8 cellular contexts compared by ENCODE assay signal in the genomic region with DNA sequence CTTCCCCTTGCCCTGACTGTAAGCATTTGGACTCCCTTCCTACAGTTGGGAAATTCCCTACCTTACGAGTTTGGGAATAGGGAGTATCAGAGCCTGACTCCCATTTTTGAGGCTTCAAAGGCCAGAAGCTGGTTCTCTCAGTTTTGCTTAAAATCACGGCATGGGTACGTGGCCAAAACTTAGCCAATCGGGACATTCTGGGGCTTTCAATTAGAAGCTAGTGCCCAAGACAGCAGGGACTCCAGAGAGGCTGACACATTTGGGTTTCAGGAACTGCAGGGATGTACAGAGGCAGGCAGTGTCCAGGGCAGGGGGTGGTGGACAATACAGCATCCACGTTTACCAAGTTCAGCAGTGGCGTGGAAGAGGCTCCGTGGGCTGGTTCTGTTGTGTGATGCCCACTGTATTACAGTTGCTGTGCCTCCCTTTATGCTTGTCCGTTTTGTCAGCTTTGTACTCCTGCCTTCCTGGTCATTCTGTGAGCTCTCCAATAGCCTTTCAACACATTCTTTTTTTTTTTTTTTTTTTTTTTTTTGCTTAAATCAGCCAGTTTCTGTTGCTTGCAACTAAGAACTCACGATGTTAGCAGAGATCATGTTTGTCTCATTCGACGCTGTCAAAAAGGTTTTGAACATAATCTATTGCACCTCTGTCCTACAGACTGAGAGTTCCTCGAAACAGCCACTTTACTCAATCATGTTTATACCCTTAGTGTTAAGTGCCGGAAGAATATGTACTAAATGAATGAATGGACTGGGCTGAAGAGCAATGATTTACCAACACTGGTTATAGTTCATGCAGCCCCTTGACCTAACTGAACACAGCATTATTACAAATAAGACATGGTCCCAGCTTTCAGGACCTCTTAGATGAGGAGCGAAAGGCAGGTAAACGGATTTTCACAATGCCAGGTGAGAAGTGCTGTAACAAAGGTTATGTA. TPM values are rescaled to one million over a fixed set of nuclear protein-coding genes. Genes with fewer than 3 reads are reported as not detected.
DNase-seq lines count a peak whose midpoint lies in the region; ATAC-seq, FAIRE-seq and TF ChIP-seq lines count a peak whose summit lies in the region.

No MANE protein-coding gene starts in this region.

- ATAC-seq in GM21367 (IDR thresholded peaks at IDR 0.05; ENCODE audit: unreplicated experiment), result no peak
- ATAC-seq in HG03342 (IDR thresholded peaks at IDR 0.05; ENCODE audit: unreplicated experiment), result no peak

- no peak for FAIRE-seq in small intestine (lab: Jason Lieb, UNC)

- H3K4me3 ChIP-seq in SK-N-MC (peak overlapping the region; percentile 86), foreskin fibroblast (ENCODE audit: low read depth in 1 of 2, low read length in 2 of 2) (peak overlapping the region; percentile 93 to 96), small intestine (ENCODE audit: low read depth in 1 of 2, low read length in 2 of 2) (peak overlapping the region; percentile 69 to 79)

- no peak for TF ChIP-seq CTCF in foreskin fibroblast (IDR thresholded peaks at IDR 0.05; ENCODE audit: low read depth, low read length)

- H3K27me3 ChIP-seq in small intestine (ENCODE audit: control insufficient read depth in 2 of 2, insufficient read depth in 2 of 2, low read length in 2 of 2), result no peaks in the 10 kb centered on the region

- WGBS in small intestine, 3 donors, result 33 to 45% (median 44%) methylated on average over 15 of the region's 15 CpGs

- no peaks in the 10 kb centered on the region for H3K9me3 ChIP-seq in SK-N-MC (ENCODE audit: low read depth, low read length)
- H3K9me3 ChIP-seq in small intestine (ENCODE audit: control insufficient read depth, low read depth), result no peaks in the 10 kb centered on the region

- H3K36me3 ChIP-seq in SK-N-MC (ENCODE audit: insufficient read depth, low read length) (peaks cover 23% of the 10 kb centered on the region), small intestine (ENCODE audit: control insufficient read depth in 2 of 2, insufficient read depth in 2 of 2, low read length in 2 of 2) (no peaks in the 10 kb centered on the region)

- DNase-seq in NCI-H1092 treated with DMSO at 0.1 percent for 48 hours (lab: John Stamatoyannopoulos, UW), result peak; percentile 31
- DNase-seq in NCI-H1092 (lab: John Stamatoyannopoulos, UW), result no peak
- no peak for DNase-seq in SK-N-MC (ENCODE audit: low read depth, low spot score)
- DNase-seq in foreskin fibroblast, result peak in 1 of 2 donors; percentile 17
- DNase-seq in small intestine, result no peak
- no peak for DNase-seq in stimulated activated naive CD4-positive, alpha-beta T cell treated with Interleukin-2 at 50 U/mL for 16 hours (lab: John Stamatoyannopoulos, UW)

- peaks cover 3 to 5% of the 10 kb centered on the region in 2 donors for H3K4me1 ChIP-seq in small intestine (ENCODE audit: control insufficient read depth in 2 of 2, insufficient read depth in 1 of 2, low read depth in 1 of 2, low read length in 1 of 2)

- H3K27ac ChIP-seq in SK-N-MC, result no peak overlapping the region
- H3K27ac ChIP-seq in small intestine (ENCODE audit: low read depth in 1 of 2, low read length in 1 of 2), result no peak overlapping the region

- H3K9ac ChIP-seq in SK-N-MC (ENCODE audit: insufficient read length), result peak overlapping the region; percentile 81

RNA-seq across cellular contexts. Expression of gene GGCT, which starts 1.1 kb away (rescaled TPM):
- 100 to 1,000 TPM in 1 of 3 donors, 10 to 100 TPM in 2; 57.3 to 105 (median 73.4) TPM for polyA plus RNA-seq in small intestine

RNA-seq across cellular contexts. Expression of gene NOD1, which starts 25.0 kb away (rescaled TPM):
- 1 to 10 TPM; 3.4 to 8.9 (median 3.8) TPM for polyA plus RNA-seq in small intestine
